ENCODE assay signal across 11 cellular contexts in the genomic region with DNA sequence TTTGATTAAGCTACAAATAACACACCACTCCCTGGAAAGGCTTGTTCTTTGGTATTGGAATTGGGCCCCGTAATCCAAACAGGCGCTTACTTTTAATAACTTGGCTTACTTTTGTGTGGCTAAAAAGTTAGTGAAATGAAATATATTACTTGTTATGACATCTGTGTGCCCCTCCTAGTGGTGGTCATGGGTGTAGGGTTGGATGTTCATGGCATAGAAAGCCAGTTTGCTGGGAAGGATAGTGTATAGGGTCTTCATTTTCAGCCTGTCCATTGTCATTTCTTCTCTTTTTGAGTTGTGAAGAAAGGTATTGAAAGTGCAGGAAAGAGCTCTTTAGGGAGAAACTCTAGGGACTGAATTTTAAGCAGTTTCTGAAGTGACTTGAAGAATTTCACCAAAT. TPM values are rescaled to one million over a fixed set of nuclear protein-coding genes. Genes with fewer than 3 reads are reported as not detected.
DNase-seq lines count a peak whose midpoint lies in the region; ATAC-seq, FAIRE-seq and TF ChIP-seq lines count a peak whose summit lies in the region.
"Had no signal": no experiment of that assay in that cellular context is flagged by ENCODE, and none has a peak within 500 bp of the region (broad histone marks: within the 10 kb centered on the region; RNA-seq: fewer than 3 reads in every experiment).

No MANE protein-coding gene starts in this region.

- H3K27me3 Mint-ChIP-seq in neural crest cell (ENCODE audit: low read depth), result no peaks in the 10 kb centered on the region

- TF ChIP-seq CTCF in mammary epithelial cell (conservative IDR thresholded peaks at IDR 0.05 in 1 of 2, IDR thresholded peaks at IDR 0.05 in 1 of 2; ENCODE audit: extremely low read depth in 1 of 2, insufficient read depth in 1 of 2, low read depth in 1 of 2, low read length in 2 of 2) (peak; percentile 22 to 40), neural crest cell (conservative IDR thresholded peaks at IDR 0.05) (peak; percentile 49), kidney (IDR thresholded peaks at IDR 0.05; ENCODE audit: borderline replicate concordance, extremely low read depth, insufficient read depth) (no peak)

- in situ Hi-C loops in mammary epithelial cell (cut with MboI; ENCODE audit: low sequenced_read_pairs in 2 of 2), result no loop called here

- no peak overlapping the region for H3K4me2 ChIP-seq in mammary epithelial cell (ENCODE audit: insufficient read depth, low read depth, low read length)

- H3K4me3 ChIP-seq in Jurkat, Clone E6-1 (ENCODE audit: low read length), result no peak overlapping the region
- H3K4me3 ChIP-seq in mammary epithelial cell (replicated peaks in 1 of 3; ENCODE audit: insufficient read depth in 1 of 3, low read depth in 2 of 3, low read length in 3 of 3) (no peak overlapping the region), kidney (ENCODE audit: low read length in 2 of 2) (no peak overlapping the region)

- intact Hi-C loops in mammary epithelial cell (cut with micrococcal nuclease) (loop anchor here (10.0 kb wide), 2 partner anchors 323 to 553 kb away; a partner anchor contains a TSS), kidney (cut with DNase I) (no loop called here)

- H4K20me1 ChIP-seq in mammary epithelial cell (ENCODE audit: insufficient read depth, low read length), result no peaks in the 10 kb centered on the region

- no peak overlapping the region for H2AFZ ChIP-seq in mammary epithelial cell (ENCODE audit: low read depth, low read length)

- H3K9me3 ChIP-seq in mammary epithelial cell (replicated peaks; ENCODE audit: insufficient read depth, low read length), result no peaks in the 10 kb centered on the region
- no peaks in the 10 kb centered on the region for H3K9me3 ChIP-seq in kidney (ENCODE audit: control insufficient read depth in 1 of 2, low read length in 2 of 2)

- no peak overlapping the region for H3K27ac ChIP-seq in mammary epithelial cell (ENCODE audit: insufficient read depth, low read depth, low read length)
- H3K27ac ChIP-seq in kidney (ENCODE audit: low read depth in 2 of 2, low read length in 2 of 2), result no peak overlapping the region

- H3K9ac ChIP-seq in mammary epithelial cell (ENCODE audit: insufficient read depth, low read length), result no peak overlapping the region
- H3K9ac ChIP-seq in kidney (ENCODE audit: low read length in 2 of 2), result no peak overlapping the region

- peaks cover 26% of the 10 kb centered on the region for H3K79me2 ChIP-seq in mammary epithelial cell (ENCODE audit: insufficient read depth, low read length)

- DNase-seq in DMS 273 (lab: John Stamatoyannopoulos, UW; ENCODE audit: unreplicated experiment), result peak; percentile 26
- no peak for DNase-seq in DMS 273 treated with DMSO at 0.1 percent for 48 hours (lab: John Stamatoyannopoulos, UW)
- DNase-seq in Jurkat, Clone E6-1 (ENCODE audit: low read depth, low spot score), result peak; percentile 28
- DNase-seq in mammary epithelial cell, result no peak
- no peak for DNase-seq in neural crest cell (ENCODE audit: low read depth, low spot score)
- no peak for DNase-seq in KG1 (lab: John Stamatoyannopoulos, UW)
- DNase-seq in kidney, result no peak
- DNase-seq: Right ventricle myocardium superior had no signal

- CTCF ChIA-PET in mammary epithelial cell (lab: Charles Lee; ENCODE audit: low non-redundant PET), result no interaction called here

- no peak overlapping the region for H3K27ac Mint-ChIP-seq in neural crest cell (ENCODE audit: unreplicated experiment)

- H3K4me1 ChIP-seq in mammary epithelial cell (ENCODE audit: insufficient read depth, low read length), result peaks cover 15% of the 10 kb centered on the region
- H3K4me1 ChIP-seq in kidney (ENCODE audit: control insufficient read depth in 1 of 2, insufficient read depth in 1 of 2, low read depth in 1 of 2, low read length in 2 of 2), result peaks cover 9 to 14% of the 10 kb centered on the region in 2 donors

- no TSS peak for BruUV-seq in mammary epithelial cell (replicated peaks; lab: Mats Ljungman, UMichigan)

- 81% methylated on average over 2 of the region's 2 CpGs for WGBS in mammary epithelial cell (ENCODE audit: low coverage, missing lambda C conversion rate)

- H3K4me3 Mint-ChIP-seq in neural crest cell, result peak overlapping the region; percentile 50

- no peaks in the 10 kb centered on the region for H3K9me3 Mint-ChIP-seq in neural crest cell

- dilution Hi-C loops in mammary epithelial cell (cut with HindIII; ENCODE audit: low sequenced_read_pairs), result no loop called here

- no peaks in the 10 kb centered on the region for H3K27me3 ChIP-seq in mammary epithelial cell (ENCODE audit: insufficient read depth, low read length)

- FAIRE-seq in kidney (lab: Jason Lieb, UNC), result no peak
- FAIRE-seq: A204.1, colon had no signal

- peaks cover 72% of the 10 kb centered on the region for H3K4me1 Mint-ChIP-seq in neural crest cell

- H3K36me3 Mint-ChIP-seq in neural crest cell (ENCODE audit: low read depth), result peaks cover 11% of the 10 kb centered on the region

- H3K36me3 ChIP-seq in mammary epithelial cell (ENCODE audit: insufficient read depth, low read length) (no peaks in the 10 kb centered on the region), kidney (ENCODE audit: control insufficient read depth in 1 of 2, insufficient read depth in 2 of 2, low read length in 2 of 2) (no peaks in the 10 kb centered on the region)

- ATAC-seq in HG02884 (IDR thresholded peaks at IDR 0.05; ENCODE audit: unreplicated experiment), result no peak

RNA-seq across cellular contexts. Expression of gene CDC14A, which starts 5.9 kb away (rescaled TPM):
- polyA plus RNA-seq in Jurkat, Clone E6-1 (2012; ENCODE audit: insufficient read depth, insufficient read length), result 2.8 TPM
- total RNA-seq in mammary epithelial cell, result 10 to 100 TPM in 1 of 2 donors, 1 to 10 TPM in 1; 3.2 to 10.3 TPM
- polyA plus RNA-seq in mammary epithelial cell, result 2.4 TPM
- polyA minus RNA-seq in mammary epithelial cell, result 6.4 TPM
- total RNA-seq in neural crest cell, result 15.7 and 16.6 TPM in 2 replicates
- total RNA-seq in kidney, result 11.9 TPM
- polyA plus RNA-seq in kidney (ENCODE audit: insufficient read depth, low read depth, low replicate concordance), result 4.7 TPM

Comparison
In these comparisons a context has a peak if more than half of its experiments do, and no peak if none do; other contexts are left out.
1. DNase-seq: peak in DMS 273 (single experiment) and Jurkat, Clone E6-1 (single experiment); none in DMS 273 treated with DMSO at 0.1 percent for 48 hours (single experiment), mammary epithelial cell (single experiment), neural crest cell (single experiment), KG1 (single experiment) and kidney (single experiment).